9 cellular contexts compared by ENCODE assay signal in the genomic region with DNA sequence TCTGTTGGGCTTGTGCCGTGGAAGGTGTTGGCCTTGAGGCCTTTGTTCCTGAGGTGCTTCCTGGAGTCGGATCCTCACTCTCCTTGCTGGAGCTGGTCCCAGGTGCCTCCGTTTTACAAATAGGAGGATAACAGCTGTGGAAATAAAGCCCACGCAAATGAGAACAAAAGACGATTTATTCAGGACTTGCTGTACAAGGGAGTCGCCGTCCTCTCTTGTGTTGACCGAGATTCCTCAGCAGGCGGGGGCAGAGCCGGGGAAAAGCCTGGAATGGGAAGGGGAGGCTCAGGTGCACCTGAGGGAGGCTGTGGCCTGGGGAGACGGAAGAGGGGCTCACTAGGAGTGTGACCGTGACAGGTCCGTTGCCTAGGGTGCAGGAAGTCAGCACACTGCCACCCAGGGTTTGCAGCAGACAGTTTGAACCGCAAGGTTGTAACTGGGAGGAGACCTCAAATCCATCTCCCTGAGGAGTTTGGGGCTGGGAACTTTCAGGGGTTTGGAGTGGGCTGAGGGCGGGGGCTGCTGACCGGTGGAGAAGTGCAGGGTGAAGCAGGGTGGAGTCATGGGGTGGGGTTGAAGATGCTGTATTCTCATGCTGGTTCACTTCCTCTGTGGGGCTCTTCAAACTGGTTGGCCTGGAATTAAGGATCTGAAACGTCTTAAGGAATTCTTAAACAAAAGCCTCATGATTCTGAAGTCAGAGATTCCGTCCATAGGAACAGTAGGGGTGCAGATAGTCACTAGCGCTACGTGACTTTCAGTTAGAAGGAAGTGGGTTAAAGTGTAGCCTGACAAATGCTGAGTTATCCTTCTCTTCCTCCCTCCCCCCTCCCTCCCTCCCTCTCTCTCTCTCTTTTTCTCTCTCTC. TPM values are rescaled to one million over a fixed set of nuclear protein-coding genes. Genes with fewer than 3 reads are reported as not detected.
A peak's percentile ranks its signal among the peaks of the same experiment; 100 is the strongest.
DNase-seq lines count a peak whose midpoint lies in the region; ATAC-seq and TF ChIP-seq lines count a peak whose summit lies in the region.
"Had no signal": no experiment of that assay in that cellular context is flagged by ENCODE, and none has a peak within 500 bp of the region (broad histone marks: within the 10 kb centered on the region; RNA-seq: fewer than 3 reads in every experiment).

No MANE protein-coding gene starts in this region.

- H2AFZ ChIP-seq in MM.1S (ENCODE audit: low read length): no peak overlapping the region

- intact Hi-C loops in Calu3 (cut with micrococcal nuclease; ENCODE audit: unreplicated experiment) (no loop called here), natural killer cell (cut with micrococcal nuclease) (no loop called here)

- no peaks in the 10 kb centered on the region for H3K27me3 ChIP-seq in MM.1S (replicated peaks; ENCODE audit: insufficient read depth, low read length)

- H3K4me3 ChIP-seq in MM.1S (ENCODE audit: low read length) (no peak overlapping the region), coronary artery (no peak overlapping the region)

- H3K9ac ChIP-seq in MM.1S (ENCODE audit: low read length): no peak overlapping the region

- peaks cover 6% of the 10 kb centered on the region; the same call in 1 of the 2 replicates for H4K20me1 ChIP-seq in MM.1S (ENCODE audit: insufficient read depth, low read length)

- H3F3A ChIP-seq in MM.1S (ENCODE audit: insufficient read depth, low read length): peaks cover 73% of the 10 kb centered on the region

- no peaks in the 10 kb centered on the region for H3K9me3 ChIP-seq in MM.1S (replicated peaks; ENCODE audit: insufficient read depth, low read length)

- ATAC-seq in natural killer cell: no peak
- ATAC-seq: HCT116 had no signal

- peaks cover 29% of the 10 kb centered on the region for H3K79me2 ChIP-seq in MM.1S (ENCODE audit: low read length)

- H3K27me3 Mint-ChIP-seq in Calu3 (ENCODE audit: unreplicated experiment): no peaks in the 10 kb centered on the region
- no peaks in the 10 kb centered on the region for H3K27me3 Mint-ChIP-seq in activated naive CD8-positive, alpha-beta T cell
- no peaks in the 10 kb centered on the region for H3K27me3 Mint-ChIP-seq in natural killer cell (ENCODE audit: low read depth in 2 of 2)

- TF ChIP-seq CTCF in Calu3 (IDR thresholded peaks at IDR 0.05; ENCODE audit: unreplicated experiment): no peak
- no peak for TF ChIP-seq CTCF in MM.1S (IDR thresholded peaks at IDR 0.05; ENCODE audit: low read length)
- no peak for TF ChIP-seq CTCF in natural killer cell (IDR thresholded peaks at IDR 0.05)
- no peak for TF ChIP-seq CTCF in coronary artery (IDR thresholded peaks at IDR 0.05)

- H3K36me3 Mint-ChIP-seq in Calu3 (ENCODE audit: insufficient read depth, unreplicated experiment) (peaks cover 68% of the 10 kb centered on the region), natural killer cell (no peaks in the 10 kb centered on the region)
- peaks cover 4% of the 10 kb centered on the region for H3K36me3 Mint-ChIP-seq in activated naive CD8-positive, alpha-beta T cell

- H3K36me3 ChIP-seq in MM.1S (replicated peaks; ENCODE audit: insufficient read depth, low read length): peaks cover 10% of the 10 kb centered on the region

- CTCF ChIA-PET in Calu3 (lab: Charles Lee): no interaction called here

- H3K27ac Mint-ChIP-seq in Calu3 (ENCODE audit: unreplicated experiment): peak overlapping the region; percentile 98
- peak overlapping the region; percentile 55 for H3K27ac Mint-ChIP-seq in activated naive CD8-positive, alpha-beta T cell
- H3K27ac Mint-ChIP-seq in natural killer cell: peak overlapping the region in 1 of 2 donors; percentile 52

- BruUV-seq in Calu3 (replicated peaks; lab: Mats Ljungman, UMichigan): no TSS peak

- H3K4me2 ChIP-seq in MM.1S (ENCODE audit: low read depth, low read length): peak overlapping the region; percentile 11; the same call in 1 of the 2 replicates

- H3K9me2 ChIP-seq in MM.1S (replicated peaks; ENCODE audit: insufficient read depth, low read length): no peaks in the 10 kb centered on the region

- peak; percentile 49 for DNase-seq in Calu3
- no peak for DNase-seq in MM.1S
- DNase-seq in natural killer cell: no peak
- no peak for DNase-seq in putamen (ENCODE audit: low spot score)
- DNase-seq in NCI-H1694 (lab: John Stamatoyannopoulos, UW): no peak
- DNase-seq in SKM-1 (lab: John Stamatoyannopoulos, UW; ENCODE audit: unreplicated experiment): no peak
- DNase-seq in coronary artery (ENCODE audit: low spot score): no peak

- H3K27ac ChIP-seq in MM.1S (ENCODE audit: low read length): peak overlapping the region; percentile 65
- H3K27ac ChIP-seq in coronary artery: no peak overlapping the region

- H3K4me1 Mint-ChIP-seq in Calu3 (ENCODE audit: low read depth, unreplicated experiment) (peaks cover 26% of the 10 kb centered on the region), natural killer cell (peaks cover 30 to 36% of the 10 kb centered on the region in 2 donors)
- peaks cover 37% of the 10 kb centered on the region for H3K4me1 Mint-ChIP-seq in activated naive CD8-positive, alpha-beta T cell (ENCODE audit: low read depth)

- peak overlapping the region; percentile 64 for H3K4me3 Mint-ChIP-seq in Calu3 (ENCODE audit: low read depth, unreplicated experiment)
- H3K4me3 Mint-ChIP-seq in activated naive CD8-positive, alpha-beta T cell: peak overlapping the region; percentile 40
- H3K4me3 Mint-ChIP-seq in natural killer cell: peak overlapping the region; percentile 38

- peaks cover 65% of the 10 kb centered on the region for H3K4me1 ChIP-seq in MM.1S (ENCODE audit: low read length)

- H3K9me3 Mint-ChIP-seq in Calu3 (ENCODE audit: low read depth, unreplicated experiment) (no peaks in the 10 kb centered on the region), natural killer cell (no peaks in the 10 kb centered on the region)
- no peaks in the 10 kb centered on the region for H3K9me3 Mint-ChIP-seq in activated naive CD8-positive, alpha-beta T cell (ENCODE audit: low read depth)

RNA-seq across cellular contexts. Expression of a gene that starts 2.6 kb away (rescaled TPM):
- total RNA-seq in Calu3 (2022) (105 and 116 TPM in 2 replicates), natural killer cell (10 to 100 TPM; 18.5 to 23.1 (median 22.7) TPM)

RNA-seq across cellular contexts. Expression of a gene that starts 10.7 kb away (rescaled TPM):
- total RNA-seq in Calu3 (2022) (37.2 and 49.4 TPM in 2 replicates), natural killer cell (10 to 100 TPM; 15.7 to 24.6 (median 23.7) TPM)

RNA-seq across cellular contexts. Expression of a gene that starts 59.8 kb away (rescaled TPM):
- total RNA-seq in Calu3 (2022) (202 and 214 TPM in 2 replicates), natural killer cell (10 to 100 TPM; 73.8 to 77.0 (median 74.6) TPM)
